1 cellular context compared by ENCODE assay signal in genomic region chr17:7560172-7561027, GRCh38.
A peak's percentile ranks its signal among the peaks of the same experiment; 100 is the strongest.
TF ChIP-seq lines count a peak whose summit lies in the region.

No MANE protein-coding gene starts in this region.

TF ChIP-seq in HepG2, 621 proteins besides CTCF, POLR2A, EP300 and RAD21 (continues in another document):
- TF ChIP-seq ZNF530 (CRISPR knock-in tag; IDR thresholded peaks at IDR 0.05; ENCODE audit: low read depth) (no peak), PCBP1 (IDR thresholded peaks at IDR 0.05; ENCODE audit: borderline replicate concordance, low read depth, low read length) (no peak), ZNF280B (CRISPR knock-in tag; IDR thresholded peaks at IDR 0.05; ENCODE audit: borderline replicate concordance) (no peak), ZBTB7A (CRISPR knock-in tag; IDR thresholded peaks at IDR 0.05) (0 out of 2 replicates have a peak, but pooled peaks have one; percentile 53), ZNF766 (CRISPR knock-in tag; IDR thresholded peaks at IDR 0.05; ENCODE audit: borderline replicate concordance) (no peak), ZNF776 (CRISPR knock-in tag; IDR thresholded peaks at IDR 0.05) (no peak), MAZ (IDR thresholded peaks at IDR 0.05; ENCODE audit: borderline replicate concordance, low read depth, low read length) (no peak), MAZ (CRISPR knock-in tag; IDR thresholded peaks at IDR 0.05; ENCODE audit: low read depth) (no peak), MTA3 (CRISPR knock-in tag; IDR thresholded peaks at IDR 0.05) (no peak), KAT8 (CRISPR knock-in tag; IDR thresholded peaks at IDR 0.05) (no peak), ZNF674 (CRISPR knock-in tag; IDR thresholded peaks at IDR 0.05; ENCODE audit: low read depth) (no peak), SRF (IDR thresholded peaks at IDR 0.05; ENCODE audit: low read depth, low read length) (no peak), ZSCAN22 (CRISPR knock-in tag; IDR thresholded peaks at IDR 0.05) (no peak), ZSCAN30 (CRISPR knock-in tag; IDR thresholded peaks at IDR 0.05) (no peak), ZC3H13 (CRISPR knock-in tag; IDR thresholded peaks at IDR 0.05) (peak; percentile 43; the same call in 1 of the 2 replicates), TOE1 (CRISPR knock-in tag; IDR thresholded peaks at IDR 0.05) (no peak), ARHGAP35 (CRISPR knock-in tag; IDR thresholded peaks at IDR 0.05; ENCODE audit: borderline replicate concordance) (no peak), PLSCR1 (CRISPR knock-in tag; IDR thresholded peaks at IDR 0.05; ENCODE audit: borderline replicate concordance) (no peak), IKZF1 (IDR thresholded peaks at IDR 0.05) (no peak), ZNF687 (CRISPR knock-in tag; IDR thresholded peaks at IDR 0.05) (no peak; the same call in 1 of the 2 replicates), SMC3 (IDR thresholded peaks at IDR 0.05; ENCODE audit: low read length) (no peak; the same call in 1 of the 2 replicates), AGO2 (optimal IDR thresholded peaks at IDR 0.05; ENCODE audit: low read depth, low read length) (no peak), ARNT2 (CRISPR knock-in tag; IDR thresholded peaks at IDR 0.05; ENCODE audit: low read depth) (no peak), NCOR1 (IDR thresholded peaks at IDR 0.05; ENCODE audit: borderline replicate concordance, low read length) (no peak), ATM (IDR thresholded peaks at IDR 0.05; ENCODE audit: borderline replicate concordance) (no peak), ZFYVE20 (CRISPR knock-in tag; IDR thresholded peaks at IDR 0.05; ENCODE audit: borderline replicate concordance, low read depth) (no peak), GZF1 (CRISPR knock-in tag; IDR thresholded peaks at IDR 0.05) (no peak), ZNF580 (CRISPR knock-in tag; IDR thresholded peaks at IDR 0.05; ENCODE audit: borderline replicate concordance, low read depth) (0 out of 2 replicates have a peak, but pooled peaks have one; percentile 55), ZNF619 (CRISPR knock-in tag; IDR thresholded peaks at IDR 0.05) (no peak), ZFY (CRISPR knock-in tag; IDR thresholded peaks at IDR 0.05) (peak; percentile 49), DNMT1 (CRISPR knock-in tag; IDR thresholded peaks at IDR 0.05) (0 out of 2 replicates have a peak, but pooled peaks have one; percentile 31), GABPB1 (CRISPR knock-in tag; IDR thresholded peaks at IDR 0.05) (no peak), ZFX (CRISPR knock-in tag; IDR thresholded peaks at IDR 0.05; ENCODE audit: low read depth) (peak; percentile 68)
- TF ChIP-seq, protein P1, sequence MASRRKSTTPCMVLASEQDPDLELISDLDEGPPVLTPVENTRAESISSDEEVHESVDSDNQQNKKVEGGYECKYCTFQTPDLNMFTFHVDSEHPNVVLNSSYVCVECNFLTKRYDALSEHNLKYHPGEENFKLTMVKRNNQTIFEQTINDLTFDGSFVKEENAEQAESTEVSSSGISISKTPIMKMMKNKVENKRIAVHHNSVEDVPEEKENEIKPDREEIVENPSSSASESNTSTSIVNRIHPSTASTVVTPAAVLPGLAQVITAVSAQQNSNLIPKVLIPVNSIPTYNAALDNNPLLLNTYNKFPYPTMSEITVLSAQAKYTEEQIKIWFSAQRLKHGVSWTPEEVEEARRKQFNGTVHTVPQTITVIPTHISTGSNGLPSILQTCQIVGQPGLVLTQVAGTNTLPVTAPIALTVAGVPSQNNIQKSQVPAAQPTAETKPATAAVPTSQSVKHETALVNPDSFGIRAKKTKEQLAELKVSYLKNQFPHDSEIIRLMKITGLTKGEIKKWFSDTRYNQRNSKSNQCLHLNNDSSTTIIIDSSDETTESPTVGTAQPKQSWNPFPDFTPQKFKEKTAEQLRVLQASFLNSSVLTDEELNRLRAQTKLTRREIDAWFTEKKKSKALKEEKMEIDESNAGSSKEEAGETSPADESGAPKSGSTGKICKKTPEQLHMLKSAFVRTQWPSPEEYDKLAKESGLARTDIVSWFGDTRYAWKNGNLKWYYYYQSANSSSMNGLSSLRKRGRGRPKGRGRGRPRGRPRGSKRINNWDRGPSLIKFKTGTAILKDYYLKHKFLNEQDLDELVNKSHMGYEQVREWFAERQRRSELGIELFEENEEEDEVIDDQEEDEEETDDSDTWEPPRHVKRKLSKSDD (CRISPR knock-in tag; IDR thresholded peaks at IDR 0.05; ENCODE audit: low read depth) = no peak
- TF ChIP-seq, protein P2, sequence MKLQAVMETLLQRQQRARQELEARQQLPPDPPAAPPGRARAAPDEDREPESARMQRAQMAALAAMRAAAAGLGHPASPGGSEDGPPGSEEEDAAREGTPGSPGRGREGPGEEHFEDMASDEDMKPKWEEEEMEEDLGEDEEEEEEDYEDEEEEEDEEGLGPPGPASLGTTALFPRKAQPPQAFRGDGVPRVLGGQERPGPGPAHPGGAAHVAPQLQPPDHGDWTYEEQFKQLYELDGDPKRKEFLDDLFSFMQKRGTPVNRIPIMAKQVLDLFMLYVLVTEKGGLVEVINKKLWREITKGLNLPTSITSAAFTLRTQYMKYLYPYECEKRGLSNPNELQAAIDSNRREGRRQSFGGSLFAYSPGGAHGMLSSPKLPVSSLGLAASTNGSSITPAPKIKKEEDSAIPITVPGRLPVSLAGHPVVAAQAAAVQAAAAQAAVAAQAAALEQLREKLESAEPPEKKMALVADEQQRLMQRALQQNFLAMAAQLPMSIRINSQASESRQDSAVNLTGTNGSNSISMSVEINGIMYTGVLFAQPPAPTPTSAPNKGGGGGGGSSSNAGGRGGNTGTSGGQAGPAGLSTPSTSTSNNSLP (IDR thresholded peaks at IDR 0.05; ENCODE audit: low read depth, low read length) = no peak
- TF ChIP-seq, protein P3, sequence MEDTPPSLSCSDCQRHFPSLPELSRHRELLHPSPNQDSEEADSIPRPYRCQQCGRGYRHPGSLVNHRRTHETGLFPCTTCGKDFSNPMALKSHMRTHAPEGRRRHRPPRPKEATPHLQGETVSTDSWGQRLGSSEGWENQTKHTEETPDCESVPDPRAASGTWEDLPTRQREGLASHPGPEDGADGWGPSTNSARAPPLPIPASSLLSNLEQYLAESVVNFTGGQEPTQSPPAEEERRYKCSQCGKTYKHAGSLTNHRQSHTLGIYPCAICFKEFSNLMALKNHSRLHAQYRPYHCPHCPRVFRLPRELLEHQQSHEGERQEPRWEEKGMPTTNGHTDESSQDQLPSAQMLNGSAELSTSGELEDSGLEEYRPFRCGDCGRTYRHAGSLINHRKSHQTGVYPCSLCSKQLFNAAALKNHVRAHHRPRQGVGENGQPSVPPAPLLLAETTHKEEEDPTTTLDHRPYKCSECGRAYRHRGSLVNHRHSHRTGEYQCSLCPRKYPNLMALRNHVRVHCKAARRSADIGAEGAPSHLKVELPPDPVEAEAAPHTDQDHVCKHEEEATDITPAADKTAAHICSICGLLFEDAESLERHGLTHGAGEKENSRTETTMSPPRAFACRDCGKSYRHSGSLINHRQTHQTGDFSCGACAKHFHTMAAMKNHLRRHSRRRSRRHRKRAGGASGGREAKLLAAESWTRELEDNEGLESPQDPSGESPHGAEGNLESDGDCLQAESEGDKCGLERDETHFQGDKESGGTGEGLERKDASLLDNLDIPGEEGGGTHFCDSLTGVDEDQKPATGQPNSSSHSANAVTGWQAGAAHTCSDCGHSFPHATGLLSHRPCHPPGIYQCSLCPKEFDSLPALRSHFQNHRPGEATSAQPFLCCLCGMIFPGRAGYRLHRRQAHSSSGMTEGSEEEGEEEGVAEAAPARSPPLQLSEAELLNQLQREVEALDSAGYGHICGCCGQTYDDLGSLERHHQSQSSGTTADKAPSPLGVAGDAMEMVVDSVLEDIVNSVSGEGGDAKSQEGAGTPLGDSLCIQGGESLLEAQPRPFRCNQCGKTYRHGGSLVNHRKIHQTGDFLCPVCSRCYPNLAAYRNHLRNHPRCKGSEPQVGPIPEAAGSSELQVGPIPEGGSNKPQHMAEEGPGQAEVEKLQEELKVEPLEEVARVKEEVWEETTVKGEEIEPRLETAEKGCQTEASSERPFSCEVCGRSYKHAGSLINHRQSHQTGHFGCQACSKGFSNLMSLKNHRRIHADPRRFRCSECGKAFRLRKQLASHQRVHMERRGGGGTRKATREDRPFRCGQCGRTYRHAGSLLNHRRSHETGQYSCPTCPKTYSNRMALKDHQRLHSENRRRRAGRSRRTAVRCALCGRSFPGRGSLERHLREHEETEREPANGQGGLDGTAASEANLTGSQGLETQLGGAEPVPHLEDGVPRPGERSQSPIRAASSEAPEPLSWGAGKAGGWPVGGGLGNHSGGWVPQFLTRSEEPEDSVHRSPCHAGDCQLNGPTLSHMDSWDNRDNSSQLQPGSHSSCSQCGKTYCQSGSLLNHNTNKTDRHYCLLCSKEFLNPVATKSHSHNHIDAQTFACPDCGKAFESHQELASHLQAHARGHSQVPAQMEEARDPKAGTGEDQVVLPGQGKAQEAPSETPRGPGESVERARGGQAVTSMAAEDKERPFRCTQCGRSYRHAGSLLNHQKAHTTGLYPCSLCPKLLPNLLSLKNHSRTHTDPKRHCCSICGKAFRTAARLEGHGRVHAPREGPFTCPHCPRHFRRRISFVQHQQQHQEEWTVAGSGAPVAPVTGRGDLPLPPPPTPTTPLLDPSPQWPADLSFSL (CRISPR knock-in tag; IDR thresholded peaks at IDR 0.05) = no peak
- TF ChIP-seq, protein P4, sequence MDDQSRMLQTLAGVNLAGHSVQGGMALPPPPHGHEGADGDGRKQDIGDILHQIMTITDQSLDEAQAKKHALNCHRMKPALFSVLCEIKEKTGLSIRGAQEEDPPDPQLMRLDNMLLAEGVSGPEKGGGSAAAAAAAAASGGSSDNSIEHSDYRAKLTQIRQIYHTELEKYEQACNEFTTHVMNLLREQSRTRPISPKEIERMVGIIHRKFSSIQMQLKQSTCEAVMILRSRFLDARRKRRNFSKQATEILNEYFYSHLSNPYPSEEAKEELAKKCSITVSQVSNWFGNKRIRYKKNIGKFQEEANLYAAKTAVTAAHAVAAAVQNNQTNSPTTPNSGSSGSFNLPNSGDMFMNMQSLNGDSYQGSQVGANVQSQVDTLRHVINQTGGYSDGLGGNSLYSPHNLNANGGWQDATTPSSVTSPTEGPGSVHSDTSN (CRISPR knock-in tag; IDR thresholded peaks at IDR 0.05; ENCODE audit: borderline replicate concordance) = no peak
